9 cellular contexts compared by ENCODE assay signal in the genomic region with DNA sequence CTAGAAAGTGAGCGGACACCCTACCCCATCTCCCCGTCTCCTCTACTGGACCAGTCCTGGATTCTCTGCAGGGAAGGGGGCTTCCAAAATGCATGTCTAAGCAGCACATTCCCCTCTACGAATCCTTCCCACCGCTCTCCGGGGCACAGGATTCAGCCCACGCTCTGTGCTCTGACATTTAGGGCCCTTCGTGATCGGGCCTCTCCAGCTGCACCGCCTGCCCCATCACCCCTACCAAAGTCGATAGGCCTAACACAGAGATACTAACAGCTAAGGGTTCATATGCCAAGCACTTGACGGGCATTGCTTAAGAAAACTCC. TPM values are rescaled to one million over a fixed set of nuclear protein-coding genes. Genes with fewer than 3 reads are reported as not detected.
A peak's percentile ranks its signal among the peaks of the same experiment; 100 is the strongest.
DNase-seq lines count a peak whose midpoint lies in the region; ATAC-seq, FAIRE-seq and TF ChIP-seq lines count a peak whose summit lies in the region.
"Had no signal": no experiment of that assay in that cellular context is flagged by ENCODE, and none has a peak within 500 bp of the region (broad histone marks: within the 10 kb centered on the region; RNA-seq: fewer than 3 reads in every experiment).

No MANE protein-coding gene starts in this region.

- no peak for TF ChIP-seq CTCF in heart right ventricle (IDR thresholded peaks at IDR 0.05)
- TF ChIP-seq CTCF in bronchial epithelial cell (IDR thresholded peaks at IDR 0.05; ENCODE audit: insufficient read depth, low read length, severe bottlenecking) = no peak
- no peak for TF ChIP-seq CTCF in uterus (IDR thresholded peaks at IDR 0.05)

- no peaks in the 10 kb centered on the region for H3K9me3 ChIP-seq in heart right ventricle
- no peaks in the 10 kb centered on the region for H3K9me3 ChIP-seq in right cardiac atrium (ENCODE audit: control insufficient read depth, low read length)
- no peaks in the 10 kb centered on the region for H3K9me3 ChIP-seq in mesodermal cell (ENCODE audit: control insufficient read depth, low read length)
- H3K9me3 ChIP-seq in uterus = no peaks in the 10 kb centered on the region

- intact Hi-C loops in heart right ventricle (cut with DNase I) (no loop called here), right cardiac atrium (cut with DNase I) (no loop called here), uterus (cut with DNase I; ENCODE audit: low total_unique reads) (no loop called here)

- no peak for TF ChIP-seq POLR2A in uterus (IDR thresholded peaks at IDR 0.05)

- DNase-seq in heart right ventricle = no peak
- no peak for DNase-seq in right cardiac atrium
- no peak for DNase-seq in bronchial epithelial cell (ENCODE audit: low read depth)
- DNase-seq in uterus = no peak
- no peak for DNase-seq in DMS79 treated with DMSO at 0.1 percent for 48 hours (lab: John Stamatoyannopoulos, UW)
- no peak for DNase-seq in occipital lobe (lab: John Stamatoyannopoulos, UW)
- no peak for DNase-seq in A172 (ENCODE audit: low spot score)
- DNase-seq: NCI-H1092 had no signal

- peak overlapping the region in 5 of 10 donors; percentile 80 to 88 (median 85) for H3K27ac ChIP-seq in heart right ventricle
- no peak overlapping the region for H3K27ac ChIP-seq in right cardiac atrium (ENCODE audit: low read length)
- no peak overlapping the region for H3K27ac ChIP-seq in mesodermal cell (ENCODE audit: low read depth, low read length, severe bottlenecking)
- no peak overlapping the region for H3K27ac ChIP-seq in uterus

- H3K4me1 ChIP-seq in heart right ventricle = peaks cover 0 to 37% (median 22%) of the 10 kb centered on the region in 9 donors
- H3K4me1 ChIP-seq in right cardiac atrium (ENCODE audit: control insufficient read depth, insufficient read depth, low read length) = peaks cover 3% of the 10 kb centered on the region
- peaks cover 4% of the 10 kb centered on the region for H3K4me1 ChIP-seq in mesodermal cell (ENCODE audit: control insufficient read depth, insufficient read depth, low read length, poor library complexity, severe bottlenecking)
- H3K4me1 ChIP-seq in uterus = no peaks in the 10 kb centered on the region

- H3K4me3 ChIP-seq in heart right ventricle (peak overlapping the region in 9 of 10 donors; percentile 74 to 96 (median 83)), right cardiac atrium (ENCODE audit: low read length) (no peak overlapping the region), bronchial epithelial cell (ENCODE audit: low read depth, low read length) (peak overlapping the region; percentile 70), mesodermal cell (ENCODE audit: extremely low read depth, insufficient read depth, low read length, poor library complexity, severe bottlenecking) (peak overlapping the region; percentile 87), uterus (peak overlapping the region; percentile 34 to 70)

- H3K36me3 ChIP-seq in heart right ventricle (peaks cover 0 to 42% (median 0%) of the 10 kb centered on the region in 9 donors), bronchial epithelial cell (ENCODE audit: control insufficient read depth, insufficient read depth, low read length) (peaks cover 5% of the 10 kb centered on the region), mesodermal cell (ENCODE audit: control insufficient read depth, insufficient read depth, low read length) (peaks cover 42% of the 10 kb centered on the region), uterus (no peaks in the 10 kb centered on the region)

- WGBS in heart right ventricle, 2 donors = 87 to 90% methylated on average over 11 of the region's 11 CpGs
- WGBS in right cardiac atrium = 88% methylated on average over 11 of the region's 11 CpGs
- 90 to 91% methylated on average over 10 to 11 of the region's 11 CpGs for WGBS in mesodermal cell (ENCODE audit: insufficient coverage in 2 of 2), 2 experiments

- FAIRE-seq in bronchial epithelial cell (lab: Jason Lieb, UNC) = no peak

- no peak for ATAC-seq in heart right ventricle
- no peak for ATAC-seq in right cardiac atrium

- H3K27me3 ChIP-seq in heart right ventricle = peaks cover 0 to 21% (median 0%) of the 10 kb centered on the region in 7 donors
- H3K27me3 ChIP-seq in right cardiac atrium (ENCODE audit: control insufficient read depth, insufficient read depth) = no peaks in the 10 kb centered on the region
- H3K27me3 ChIP-seq in bronchial epithelial cell (ENCODE audit: control insufficient read depth, insufficient read depth, low read length) = no peaks in the 10 kb centered on the region
- H3K27me3 ChIP-seq in uterus = no peaks in the 10 kb centered on the region

RNA-seq across cellular contexts. Expression of a gene that starts 1.2 kb away (rescaled TPM):
- total RNA-seq in heart right ventricle (1 to 10 TPM; 2.7 to 9.2 (median 6.7) TPM), right cardiac atrium (1 to 10 TPM; 5.1 to 9.7 (median 8.5) TPM), bronchial epithelial cell (4.2 and 5.2 TPM in 2 replicates), uterus (10 to 100 TPM in 2 of 4 donors, 1 to 10 TPM in 2; 4.1 to 21.2 (median 9.6) TPM), occipital lobe (50.5 TPM)
- polyA plus RNA-seq in heart right ventricle (10 to 100 TPM in 1 of 2 donors, 1 to 10 TPM in 1; 1.5 to 12.3 TPM), right cardiac atrium (5.6 TPM)
- 13.5 TPM for polyA plus RNA-seq in mesodermal cell (2013, experiment 1 of 2)
- polyA plus RNA-seq in mesodermal cell (2013, experiment 2 of 2) = 12.1 TPM
- not detected in 2 replicates for total RNA-seq in A172 (2014; rRNA removed; shearing (Covaris generic))

RNA-seq across cellular contexts. Expression of a gene that starts 5.0 kb away (rescaled TPM):
- total RNA-seq in heart right ventricle (100 to 1,000 TPM in 4 of 10 donors, 10 to 100 TPM in 6; 74.9 to 121 (median 91.9) TPM), right cardiac atrium (10 to 100 TPM; 92.6 to 99.7 (median 97.9) TPM), bronchial epithelial cell (54.2 and 70.2 TPM in 2 replicates), uterus (100 to 1,000 TPM in 1 of 4 donors, 10 to 100 TPM in 3; 57.0 to 112 (median 67.5) TPM), occipital lobe (97.3 TPM)
- polyA plus RNA-seq in heart right ventricle (10 to 100 TPM; 38.8 to 45.1 TPM), right cardiac atrium (70.5 TPM)
- polyA plus RNA-seq in mesodermal cell (2013, experiment 1 of 2) = 130 TPM
- 118 TPM for polyA plus RNA-seq in mesodermal cell (2013, experiment 2 of 2)
- 92.3 and 94.4 TPM in 2 replicates for total RNA-seq in A172 (2014; rRNA removed; shearing (Covaris generic))

RNA-seq across cellular contexts. Expression of a gene that starts 21.9 kb away (rescaled TPM):
- total RNA-seq in heart right ventricle = 10 to 100 TPM; 11.3 to 25.9 (median 18.5) TPM
- 10 to 100 TPM; 59.0 to 84.0 TPM for polyA plus RNA-seq in heart right ventricle
- total RNA-seq in right cardiac atrium = 10 to 100 TPM; 16.6 to 23.3 (median 17.9) TPM
- 28.8 TPM for polyA plus RNA-seq in right cardiac atrium
- total RNA-seq in bronchial epithelial cell = 29.3 and 36.1 TPM in 2 replicates
- polyA plus RNA-seq in mesodermal cell (2013, experiment 1 of 2) = 16.4 TPM
- polyA plus RNA-seq in mesodermal cell (2013, experiment 2 of 2) = 16.6 TPM
- 10 to 100 TPM in 1 of 4 donors, 1 to 10 TPM in 2, under 1 TPM in 1; 0.51 to 17.8 (median 7.9) TPM for total RNA-seq in uterus
- 5.0 TPM for total RNA-seq in occipital lobe
- 37.9 and 41.4 TPM in 2 replicates for total RNA-seq in A172 (2014; rRNA removed; shearing (Covaris generic))

RNA-seq across cellular contexts. Expression of a gene that starts 22.0 kb away (rescaled TPM):
- 100 to 1,000 TPM; 198 to 276 (median 228) TPM for total RNA-seq in heart right ventricle
- polyA plus RNA-seq in heart right ventricle = 100 to 1,000 TPM; 325 to 349 TPM
- 100 to 1,000 TPM; 164 to 215 (median 180) TPM for total RNA-seq in right cardiac atrium
- polyA plus RNA-seq in right cardiac atrium = 349 TPM
- total RNA-seq in bronchial epithelial cell = 20.8 and 22.7 TPM in 2 replicates
- 134 TPM for polyA plus RNA-seq in mesodermal cell (2013, experiment 1 of 2)
- polyA plus RNA-seq in mesodermal cell (2013, experiment 2 of 2) = 111 TPM
- total RNA-seq in uterus = 10 to 100 TPM in 3 of 4 donors, 1 to 10 TPM in 1; 4.6 to 74.5 (median 26.7) TPM
- total RNA-seq in occipital lobe = 26.4 TPM
- 186 and 199 TPM in 2 replicates for total RNA-seq in A172 (2014; rRNA removed; shearing (Covaris generic))

RNA-seq across cellular contexts. Expression of a gene that starts 49.8 kb away (rescaled TPM):
- total RNA-seq in heart right ventricle = 100 to 1,000 TPM; 192 to 246 (median 214) TPM
- 100 to 1,000 TPM; 546 to 569 TPM for polyA plus RNA-seq in heart right ventricle
- 100 to 1,000 TPM; 209 to 219 (median 212) TPM for total RNA-seq in right cardiac atrium
- polyA plus RNA-seq in right cardiac atrium = 329 TPM
- 241 and 381 TPM in 2 replicates for total RNA-seq in bronchial epithelial cell
- polyA plus RNA-seq in mesodermal cell (2013, experiment 1 of 2) = 53.1 TPM
- polyA plus RNA-seq in mesodermal cell (2013, experiment 2 of 2) = 44.4 TPM
- total RNA-seq in uterus = 100 to 1,000 TPM in 1 of 4 donors, 10 to 100 TPM in 3; 34.7 to 162 (median 63.4) TPM
- total RNA-seq in occipital lobe = 42.0 TPM
- total RNA-seq in A172 (2014; rRNA removed; shearing (Covaris generic)) = 193 and 203 TPM in 2 replicates
